Comparison of ENCODE assay signal across 10 cellular contexts in genomic region chr5:163571755-163572154, GRCh38.
DNase-seq lines count a peak whose midpoint lies in the region; ATAC-seq and TF ChIP-seq lines count a peak whose summit lies in the region.
"Had no signal": no experiment of that assay in that cellular context is flagged by ENCODE, and none has a peak within 500 bp of the region (broad histone marks: within the 10 kb centered on the region; RNA-seq: fewer than 3 reads in every experiment).

No MANE protein-coding gene starts in this region.

- no peak overlapping the region for H3K27ac ChIP-seq in left ventricle myocardium inferior (replicated peaks)
- H3K27ac ChIP-seq: testis had no signal

- H3K9me3 ChIP-seq in left ventricle myocardium inferior (replicated peaks), result no peaks in the 10 kb centered on the region
- H3K9me3 ChIP-seq: testis had no signal

- intact Hi-C loops in left ventricle myocardium inferior (cut with micrococcal nuclease), result no loop called here

- no peak for TF ChIP-seq CTCF in AG09309 (IDR thresholded peaks at IDR 0.05; ENCODE audit: control insufficient read depth, insufficient read depth, low read depth, low read length, missing control alignments)
- no peak for TF ChIP-seq CTCF in astrocyte of the cerebellum (IDR thresholded peaks at IDR 0.05; ENCODE audit: low read depth, low read length, missing control alignments)
- TF ChIP-seq CTCF in kidney epithelial cell (IDR thresholded peaks at IDR 0.05; ENCODE audit: insufficient read depth, low read length, poor library complexity, severe bottlenecking), result no peak
- no peak for TF ChIP-seq CTCF in left ventricle myocardium inferior (IDR thresholded peaks at IDR 0.05; ENCODE audit: borderline replicate concordance)

- in situ Hi-C loops in astrocyte of the cerebellum (cut with HindIII; ENCODE audit: low sequenced_read_pairs), result loop anchor here (25.0 kb wide), 2 partner anchors 441 to 916 kb away; no protein-coding TSS in a partner anchor

- no peak for ATAC-seq in HG03571 (IDR thresholded peaks at IDR 0.05; ENCODE audit: unreplicated experiment)

- H3K27me3 ChIP-seq in kidney epithelial cell (ENCODE audit: control insufficient read depth, insufficient read depth, low read length) (peaks cover 9% of the 10 kb centered on the region), left ventricle myocardium inferior (ENCODE audit: low read depth) (peaks cover 52% of the 10 kb centered on the region)
- H3K27me3 ChIP-seq: testis had no signal

- H3K36me3 ChIP-seq in kidney epithelial cell (ENCODE audit: control insufficient read depth, insufficient read depth, low read length) (no peaks in the 10 kb centered on the region), left ventricle myocardium inferior (no peaks in the 10 kb centered on the region)

- H3K4me1 ChIP-seq in left ventricle myocardium inferior, result peaks cover 1% of the 10 kb centered on the region
- H3K4me1 ChIP-seq: testis had no signal

- no peak overlapping the region for H3K4me3 ChIP-seq in AG09309 (ENCODE audit: control insufficient read depth, low read depth, low read length)
- H3K4me3 ChIP-seq in astrocyte of the cerebellum (ENCODE audit: low read depth, low read length), result no peak overlapping the region
- H3K4me3 ChIP-seq in kidney epithelial cell (ENCODE audit: low read depth, low read length), result no peak overlapping the region
- no peak overlapping the region for H3K4me3 ChIP-seq in left ventricle myocardium inferior
- H3K4me3 ChIP-seq: testis had no signal

- peak; percentile 79 for DNase-seq in AG09309 (ENCODE audit: low read depth)
- peak; percentile 95 for DNase-seq in HT1080 (ENCODE audit: low read depth)
- DNase-seq in astrocyte of the cerebellum (ENCODE audit: low read depth), result peak; percentile 98
- peak; percentile 75 for DNase-seq in kidney epithelial cell (ENCODE audit: low read depth)
- DNase-seq in NK-92 (lab: John Stamatoyannopoulos, UW; ENCODE audit: unreplicated experiment), result no peak
- no peak for DNase-seq in left ventricle myocardium inferior
- DNase-seq in hippocampal formation (lab: John Stamatoyannopoulos, UW), result no peak
- DNase-seq: activated naive CD4-positive, alpha-beta T cell; testis had no signal

Comparison
In these comparisons a context has a peak if more than half of its experiments do, and no peak if none do; other contexts are left out.
1. DNase-seq: peak in AG09309 (single experiment), HT1080 (single experiment), astrocyte of the cerebellum (single experiment) and kidney epithelial cell (single experiment); none in NK-92 (single experiment), left ventricle myocardium inferior (single experiment) and hippocampal formation (0 of 2).